ENCODE assay signal across 16 cellular contexts in genomic region chr2:121694398-121695178, GRCh38. TPM values are rescaled to one million over a fixed set of nuclear protein-coding genes. Genes with fewer than 3 reads are reported as not detected.
DNase-seq lines count a peak whose midpoint lies in the region; ATAC-seq and TF ChIP-seq lines count a peak whose summit lies in the region.
"Had no signal": no experiment of that assay in that cellular context is flagged by ENCODE, and none has a peak within 500 bp of the region (broad histone marks: within the 10 kb centered on the region; RNA-seq: fewer than 3 reads in every experiment).

No MANE protein-coding gene starts in this region.

- H4K91ac ChIP-seq in mesenchymal stem cell (ENCODE audit: low read length), result no peak overlapping the region

- H3K9ac ChIP-seq in mesenchymal stem cell (ENCODE audit: low read length), result no peak overlapping the region

- H4K8ac ChIP-seq in mesenchymal stem cell (ENCODE audit: low read length), result no peak overlapping the region

- no peak overlapping the region for H3K4me2 ChIP-seq in mesenchymal stem cell (ENCODE audit: low read length, poor library complexity, severe bottlenecking)

- H3K23ac ChIP-seq in mesenchymal stem cell (ENCODE audit: low read length in 2 of 2), result no peak overlapping the region

- H3K27ac ChIP-seq in mesenchymal stem cell (ENCODE audit: low read length, poor library complexity, severe bottlenecking) (no peak overlapping the region), suprapubic skin (no peak overlapping the region), stomach (peak overlapping the region in 2 of 5 donors; percentile 8 to 14)

- peak overlapping the region; percentile 56 for H2AK5ac ChIP-seq in mesenchymal stem cell (ENCODE audit: low read length, severe bottlenecking)

- H3K4ac ChIP-seq in mesenchymal stem cell (ENCODE audit: low read depth in 1 of 2, low read length in 2 of 2), result peak overlapping the region in 1 of 2 experiments; percentile 9

- TF ChIP-seq CTCF in suprapubic skin (IDR thresholded peaks at IDR 0.05), result no peak
- no peak for TF ChIP-seq CTCF in stomach (IDR thresholded peaks at IDR 0.05)

- H3K14ac ChIP-seq in mesenchymal stem cell (ENCODE audit: low read length in 2 of 2), result no peak overlapping the region

- DNase-seq in Daoy (ENCODE audit: low read depth) (peak; percentile 52), MV-4-11 (lab: John Stamatoyannopoulos, UW) (peak; percentile 16), mesenchymal stem cell (peak; percentile 44), suprapubic skin (ENCODE audit: low spot score in 2 of 2) (no peak), stomach (no peak)
- no peak for DNase-seq in effector memory CD8-positive, alpha-beta T cell
- no peak for DNase-seq in activated T-cell treated with anti-CD3 and anti-CD28 coated beads, Interleukin-2, amount 50 U/mL, for 48 hours
- DNase-seq: activated naive CD8-positive, alpha-beta T cell treated with anti-CD3 and anti-CD28 coated beads for 36 hours; DMS53; effector CD4-positive, alpha-beta T cell; hypothalamus; NCI-H1436 treated with DMSO at 0.1 percent for 48 hours; NCI-H526; Right ventricle myocardium superior; stimulated activated CD8-positive, alpha-beta memory T cell treated with anti-CD3 and anti-CD28 coated beads, Interleukin-4, amount 100 ng/mL, for 48 hours had no signal

- H3K4me1 Mint-ChIP-seq in effector memory CD8-positive, alpha-beta T cell (ENCODE audit: low read depth in 2 of 2), result peaks cover 14% of the 10 kb centered on the region in 2 donors

- no peak overlapping the region for H2BK120ac ChIP-seq in mesenchymal stem cell (ENCODE audit: low read depth, low read length)

- no peak overlapping the region for H2AFZ ChIP-seq in mesenchymal stem cell (ENCODE audit: low read depth, low read length)

- H3K4me3 Mint-ChIP-seq in effector memory CD8-positive, alpha-beta T cell, result no peak overlapping the region
- H3K4me3 Mint-ChIP-seq: activated naive CD8-positive, alpha-beta T cell treated with anti-CD3 and anti-CD28 coated beads for 36 hours had no signal

- H2BK12ac ChIP-seq in mesenchymal stem cell (ENCODE audit: low read length in 2 of 2), result no peak overlapping the region

- no peak for TF ChIP-seq POLR2A in suprapubic skin (IDR thresholded peaks at IDR 0.05)
- no peak for TF ChIP-seq POLR2A in stomach (IDR thresholded peaks at IDR 0.05)

- no peak overlapping the region for H2BK5ac ChIP-seq in mesenchymal stem cell (ENCODE audit: low read depth, low read length, poor library complexity, severe bottlenecking)

- H3K36me3 ChIP-seq in mesenchymal stem cell (ENCODE audit: control insufficient read depth in 1 of 2, insufficient read depth in 2 of 2, low read depth in 1 of 2, low read length in 2 of 2) (no peaks in the 10 kb centered on the region), suprapubic skin (no peaks in the 10 kb centered on the region), stomach (no peaks in the 10 kb centered on the region)

- peaks cover 13% of the 10 kb centered on the region for H3K36me3 Mint-ChIP-seq in effector memory CD8-positive, alpha-beta T cell (ENCODE audit: insufficient read depth)
- H3K36me3 Mint-ChIP-seq: activated naive CD8-positive, alpha-beta T cell treated with anti-CD3 and anti-CD28 coated beads for 36 hours had no signal

- H3K27ac Mint-ChIP-seq in effector memory CD8-positive, alpha-beta T cell, result peak overlapping the region; percentile 81
- H3K27ac Mint-ChIP-seq: activated naive CD8-positive, alpha-beta T cell treated with anti-CD3 and anti-CD28 coated beads for 36 hours had no signal

- H3K4me1 ChIP-seq in mesenchymal stem cell (ENCODE audit: control insufficient read depth, insufficient read depth, low read depth, low read length) (peaks cover 11% of the 10 kb centered on the region), suprapubic skin (peaks cover 7% of the 10 kb centered on the region), stomach (peaks cover under 1 to 33% (median 15%) of the 10 kb centered on the region in 4 donors)

- H3K4me3 ChIP-seq in mesenchymal stem cell (ENCODE audit: insufficient read depth in 1 of 2, low read depth in 1 of 2, low read length in 2 of 2) (no peak overlapping the region), suprapubic skin (no peak overlapping the region), stomach (no peak overlapping the region)

- no peak for TF ChIP-seq EP300 in suprapubic skin (IDR thresholded peaks at IDR 0.05)
- TF ChIP-seq EP300 in stomach (IDR thresholded peaks at IDR 0.05), result no peak

- H3K27me3 ChIP-seq in mesenchymal stem cell (ENCODE audit: control insufficient read depth in 1 of 2, insufficient read depth in 1 of 2, low read length in 2 of 2) (no peaks in the 10 kb centered on the region), suprapubic skin (no peaks in the 10 kb centered on the region), stomach (no peaks in the 10 kb centered on the region)

- H3K27me3 Mint-ChIP-seq in effector memory CD8-positive, alpha-beta T cell, result no peaks in the 10 kb centered on the region
- H3K27me3 Mint-ChIP-seq: activated naive CD8-positive, alpha-beta T cell treated with anti-CD3 and anti-CD28 coated beads for 36 hours had no signal

- H3K18ac ChIP-seq in mesenchymal stem cell (ENCODE audit: low read depth in 1 of 2, low read length in 2 of 2), result no peak overlapping the region

- no peak for ATAC-seq in effector memory CD8-positive, alpha-beta T cell (replicated peaks)
- no peak for ATAC-seq in HG03159 (IDR thresholded peaks at IDR 0.05; ENCODE audit: unreplicated experiment)

- 75% methylated on average over 6 of the region's 6 CpGs for WGBS in mesenchymal stem cell
- WGBS in suprapubic skin, result 57% methylated on average over 6 of the region's 6 CpGs
- WGBS in stomach, 5 donors, result 73 to 91% (median 85%) methylated on average over 6 of the region's 6 CpGs

- no peaks in the 10 kb centered on the region for H3K9me3 ChIP-seq in mesenchymal stem cell (ENCODE audit: control insufficient read depth, low read length)
- H3K9me3 ChIP-seq in suprapubic skin, result no peaks in the 10 kb centered on the region
- no peaks in the 10 kb centered on the region for H3K9me3 ChIP-seq in stomach

- no peak overlapping the region for H2BK15ac ChIP-seq in mesenchymal stem cell (ENCODE audit: low read depth, poor library complexity, severe bottlenecking)

- no peaks in the 10 kb centered on the region for H3K9me3 Mint-ChIP-seq in effector memory CD8-positive, alpha-beta T cell
- H3K9me3 Mint-ChIP-seq: activated naive CD8-positive, alpha-beta T cell treated with anti-CD3 and anti-CD28 coated beads for 36 hours had no signal

- intact Hi-C loops in stomach (cut with DNase I; ENCODE audit: low total_unique reads), result no loop called here

- H3K79me1 ChIP-seq in mesenchymal stem cell (replicated peaks; ENCODE audit: low read length, poor library complexity, severe bottlenecking), result no peaks in the 10 kb centered on the region

RNA-seq across cellular contexts. Expression of gene NIFK, which starts 42.1 kb away (rescaled TPM):
- 158 and 175 TPM in 2 replicates for total RNA-seq in Daoy (2014; rRNA removed; shearing (Covaris generic))
- polyA plus RNA-seq in mesenchymal stem cell (2013, experiment 1 of 2), result 75.3 TPM
- 68.7 TPM for polyA plus RNA-seq in mesenchymal stem cell (2013, experiment 2 of 2)
- total RNA-seq in suprapubic skin (10 to 100 TPM; 40.0 to 77.6 (median 57.9) TPM), stomach (10 to 100 TPM; 13.6 to 58.0 (median 25.7) TPM)
- polyA plus RNA-seq in stomach, result 10 to 100 TPM; 30.4 to 53.0 (median 42.0) TPM

RNA-seq across cellular contexts. Expression of gene CLASP1, which starts 45.3 kb away (rescaled TPM):
- total RNA-seq in Daoy (2014; rRNA removed; shearing (Covaris generic)), result 13.6 and 21.2 TPM in 2 replicates
- 15.0 TPM for polyA plus RNA-seq in mesenchymal stem cell (2013, experiment 1 of 2)
- 14.1 TPM for polyA plus RNA-seq in mesenchymal stem cell (2013, experiment 2 of 2)
- total RNA-seq in suprapubic skin (10 to 100 TPM; 53.3 to 99.5 (median 67.6) TPM), stomach (100 to 1,000 TPM in 2 of 5 donors, 10 to 100 TPM in 2, 1 to 10 TPM in 1; 8.1 to 188 (median 37.8) TPM)
- 10 to 100 TPM in 1 of 3 donors, 1 to 10 TPM in 2; 5.7 to 13.0 (median 6.4) TPM for polyA plus RNA-seq in stomach

Comparison
In these comparisons a context has a peak if more than half of its experiments do, and no peak if none do; other contexts are left out.
1. DNase-seq: peak in Daoy (single experiment), MV-4-11 (single experiment) and mesenchymal stem cell (single experiment); none in effector memory CD8-positive, alpha-beta T cell (0 of 3), suprapubic skin (0 of 2), stomach (single experiment) and activated T-cell treated with anti-CD3 and anti-CD28 coated beads, Interleukin-2, amount 50 U/mL, for 48 hours (0 of 2).